Comparison of ENCODE assay signal across 15 cellular contexts in the genomic region with DNA sequence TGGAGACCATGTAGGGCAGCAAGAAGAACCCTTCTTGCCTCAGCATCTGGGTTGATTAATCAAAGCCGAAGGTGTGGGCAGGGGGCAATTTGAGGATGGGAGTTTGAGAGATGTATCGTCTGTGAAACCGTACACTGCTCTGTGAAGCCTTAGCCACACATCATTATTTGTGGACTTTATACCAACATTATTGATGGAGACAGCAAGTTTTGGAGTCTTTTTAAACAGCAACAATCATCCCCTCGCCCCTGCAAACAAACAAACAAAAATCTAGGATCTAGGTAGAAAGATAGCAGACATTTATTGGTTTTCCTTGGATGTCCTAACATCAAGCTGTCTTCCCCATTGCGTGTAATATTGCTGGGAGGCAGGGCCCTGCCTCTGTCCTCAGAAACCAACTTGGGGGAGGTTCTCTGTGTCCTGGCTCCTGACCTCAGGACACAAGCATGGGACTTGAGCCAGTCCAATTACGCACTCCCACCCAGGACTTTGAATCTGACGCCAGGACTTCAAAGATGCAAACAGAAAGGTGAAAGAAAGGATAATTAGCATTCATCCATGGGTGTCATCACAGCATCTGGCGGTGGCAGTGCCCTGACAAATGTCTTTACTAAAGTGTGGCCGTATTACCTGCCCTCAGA.
A peak's percentile ranks its signal among the peaks of the same experiment; 100 is the strongest.
DNase-seq lines count a peak whose midpoint lies in the region; ATAC-seq and TF ChIP-seq lines count a peak whose summit lies in the region.
"Had no signal": no experiment of that assay in that cellular context is flagged by ENCODE, and none has a peak within 500 bp of the region (broad histone marks: within the 10 kb centered on the region; RNA-seq: fewer than 3 reads in every experiment).

No MANE protein-coding gene starts in this region.

- intact Hi-C loops in MCF 10A (cut with micrococcal nuclease): no loop called here
- intact Hi-C loops in naive thymus-derived CD4-positive, alpha-beta T cell (cut with micrococcal nuclease): no loop called here

- no peaks in the 10 kb centered on the region for H3K9me3 Mint-ChIP-seq in MCF 10A (ENCODE audit: unreplicated experiment)
- H3K9me3 Mint-ChIP-seq in naive thymus-derived CD4-positive, alpha-beta T cell: peaks cover 0 to 8% (median 2%) of the 10 kb centered on the region in 11 donors
- H3K9me3 Mint-ChIP-seq in naive thymus-derived CD8-positive, alpha-beta T cell: peaks cover 0 to 16% (median 5%) of the 10 kb centered on the region in 9 donors

- H3K4me1 ChIP-seq in naive thymus-derived CD4-positive, alpha-beta T cell (ENCODE audit: control insufficient read depth in 2 of 2, insufficient read depth in 2 of 2, low read length in 2 of 2): peaks cover 0 to 12% of the 10 kb centered on the region in 2 donors

- H3K27ac ChIP-seq in AG04450 (ENCODE audit: low read depth, low read length): peak overlapping the region; percentile 65
- peak overlapping the region; percentile 29 for H3K27ac ChIP-seq in KOPT-K1 (ENCODE audit: low read depth, low read length, poor library complexity, severe bottlenecking)
- peak overlapping the region; percentile 48 for H3K27ac ChIP-seq in naive thymus-derived CD4-positive, alpha-beta T cell (ENCODE audit: low read depth, low read length)
- H3K27ac ChIP-seq: dorsolateral prefrontal cortex, GM23248 had no signal

- BruUV-seq in MCF 10A (replicated peaks; lab: Mats Ljungman, UMichigan): no TSS peak

- H3K4me1 Mint-ChIP-seq in MCF 10A (ENCODE audit: insufficient read depth, unreplicated experiment): peaks cover 50% of the 10 kb centered on the region
- peaks cover 11 to 29% (median 23%) of the 10 kb centered on the region in 7 donors for H3K4me1 Mint-ChIP-seq in naive thymus-derived CD4-positive, alpha-beta T cell
- peaks cover 10 to 18% (median 13%) of the 10 kb centered on the region in 4 donors for H3K4me1 Mint-ChIP-seq in naive thymus-derived CD8-positive, alpha-beta T cell

- H3K36me3 Mint-ChIP-seq in MCF 10A (ENCODE audit: insufficient read depth, unreplicated experiment): peaks cover 6% of the 10 kb centered on the region
- H3K36me3 Mint-ChIP-seq in naive thymus-derived CD4-positive, alpha-beta T cell: peaks cover 0 to 29% (median 26%) of the 10 kb centered on the region in 5 donors
- H3K36me3 Mint-ChIP-seq in naive thymus-derived CD8-positive, alpha-beta T cell: peaks cover under 1 to 22% (median 1%) of the 10 kb centered on the region in 3 donors

- no peaks in the 10 kb centered on the region for H3K27me3 Mint-ChIP-seq in MCF 10A (ENCODE audit: insufficient read depth, unreplicated experiment)
- H3K27me3 Mint-ChIP-seq in naive thymus-derived CD4-positive, alpha-beta T cell: peaks cover 0 to 2% (median 0%) of the 10 kb centered on the region in 5 donors
- no peaks in the 10 kb centered on the region for H3K27me3 Mint-ChIP-seq in naive thymus-derived CD8-positive, alpha-beta T cell
- H3K27me3 Mint-ChIP-seq: activated CD4-positive, alpha-beta T cell treated with anti-CD3 and anti-CD28 coated beads, Interleukin-2, amount 10 ng/mL, durations not matched to agents 7 days and 5 days; activated naive CD8-positive, alpha-beta T cell treated with anti-CD3 and anti-CD28 coated beads for 36 hours; progenitor cell of endocrine pancreas had no signal

- no peak for ATAC-seq in naive thymus-derived CD4-positive, alpha-beta T cell
- ATAC-seq in naive thymus-derived CD8-positive, alpha-beta T cell: no peak

- POLR2A ChIA-PET in AG04450 (lab: Yijun Ruan, JAX): interaction anchor here (2.2 kb wide), 1 partner anchor 43 kb away, joined by 7 read pairs; no protein-coding TSS in a partner anchor
- POLR2A ChIA-PET in MCF 10A (lab: Yijun Ruan, JAX): interaction anchor here (0.6 to 2.6 kb wide), 15 partner anchors 9 to 465 kb away, joined by 3 to 26 read pairs (median 4); no protein-coding TSS in a partner anchor
- POLR2A ChIA-PET in naive thymus-derived CD4-positive, alpha-beta T cell (lab: Charles Lee): no interaction called here
- POLR2A ChIA-PET in naive thymus-derived CD8-positive, alpha-beta T cell (lab: Charles Lee): no interaction called here

- no peaks in the 10 kb centered on the region for H3K27me3 ChIP-seq in AG04450 (ENCODE audit: control insufficient read depth, insufficient read depth, low read length)
- no peaks in the 10 kb centered on the region for H3K27me3 ChIP-seq in naive thymus-derived CD4-positive, alpha-beta T cell (ENCODE audit: control insufficient read depth in 2 of 2, insufficient read depth in 2 of 2, low read length in 2 of 2)
- H3K27me3 ChIP-seq: dorsolateral prefrontal cortex, stomach had no signal

- TF ChIP-seq CTCF in AG04450 (IDR thresholded peaks at IDR 0.05; ENCODE audit: low read depth, low read length) (no peak), MCF 10A (IDR thresholded peaks at IDR 0.05; ENCODE audit: unreplicated experiment) (no peak)

- no peak overlapping the region for H3K4me3 ChIP-seq in AG04450 (ENCODE audit: low read depth, low read length)
- H3K4me3 ChIP-seq in naive thymus-derived CD4-positive, alpha-beta T cell (ENCODE audit: low read length): no peak overlapping the region
- H3K4me3 ChIP-seq: dorsolateral prefrontal cortex, GM23248, stomach had no signal

- no peak overlapping the region for H3K4me3 Mint-ChIP-seq in MCF 10A (ENCODE audit: unreplicated experiment)
- H3K4me3 Mint-ChIP-seq in naive thymus-derived CD4-positive, alpha-beta T cell: peak overlapping the region in 6 of 10 donors; percentile 10 to 47 (median 32)
- no peak overlapping the region for H3K4me3 Mint-ChIP-seq in naive thymus-derived CD8-positive, alpha-beta T cell
- H3K4me3 Mint-ChIP-seq: activated CD4-positive, alpha-beta T cell treated with anti-CD3 and anti-CD28 coated beads, Interleukin-2, amount 10 ng/mL, durations not matched to agents 7 days and 5 days; activated naive CD8-positive, alpha-beta T cell treated with anti-CD3 and anti-CD28 coated beads for 36 hours had no signal

- H3K9me3 ChIP-seq in AG04450 (ENCODE audit: control insufficient read depth, insufficient read depth, low read length) (no peaks in the 10 kb centered on the region), KOPT-K1 (ENCODE audit: insufficient read depth, low read length, poor library complexity, severe bottlenecking) (no peaks in the 10 kb centered on the region)
- no peaks in the 10 kb centered on the region for H3K9me3 ChIP-seq in naive thymus-derived CD4-positive, alpha-beta T cell (ENCODE audit: control insufficient read depth in 2 of 3, low read length in 3 of 3)

- no peaks in the 10 kb centered on the region for H3K36me3 ChIP-seq in KOPT-K1 (ENCODE audit: insufficient read depth, low read length)
- H3K36me3 ChIP-seq in naive thymus-derived CD4-positive, alpha-beta T cell (ENCODE audit: control insufficient read depth in 2 of 3, insufficient read depth in 3 of 3, low read length in 3 of 3): no peaks in the 10 kb centered on the region
- H3K36me3 ChIP-seq: stomach had no signal

- peak overlapping the region; percentile 44 for H3K27ac Mint-ChIP-seq in MCF 10A (ENCODE audit: low read depth, unreplicated experiment)
- peak overlapping the region in 8 of 9 donors; percentile 14 to 90 (median 66) for H3K27ac Mint-ChIP-seq in naive thymus-derived CD4-positive, alpha-beta T cell
- peak overlapping the region in 2 of 10 donors; percentile 45 to 47 for H3K27ac Mint-ChIP-seq in naive thymus-derived CD8-positive, alpha-beta T cell
- H3K27ac Mint-ChIP-seq: activated CD4-positive, alpha-beta T cell treated with anti-CD3 and anti-CD28 coated beads, Interleukin-2, amount 10 ng/mL, durations not matched to agents 7 days and 5 days; activated naive CD8-positive, alpha-beta T cell treated with anti-CD3 and anti-CD28 coated beads for 36 hours; progenitor cell of endocrine pancreas had no signal

- DNase-seq in AG04450 (ENCODE audit: low read depth, low spot score) (no peak), MCF 10A (ENCODE audit: unreplicated experiment) (peak; percentile 72), DMS114 treated with DMSO at 0.1 percent for 48 hours (lab: John Stamatoyannopoulos, UW; ENCODE audit: unreplicated experiment) (no peak), NCI-H2227 treated with DMSO at 0.1 percent for 48 hours (lab: John Stamatoyannopoulos, UW) (no peak)
- no peak for DNase-seq in naive thymus-derived CD4-positive, alpha-beta T cell
- DNase-seq in activated CD8-positive, alpha-beta memory T cell treated with anti-CD3 and anti-CD28 coated beads for 24 hours: no peak
- no peak for DNase-seq in naive thymus-derived CD8-positive, alpha-beta T cell
- DNase-seq: activated CD4-positive, alpha-beta T cell treated with anti-CD3 and anti-CD28 coated beads, Interleukin-2, amount 10 ng/mL, durations not matched to agents 7 days and 5 days; activated naive CD8-positive, alpha-beta T cell treated with anti-CD3 and anti-CD28 coated beads for 36 hours; GDM1 had no signal

- CTCF ChIA-PET in AG04450 (lab: Charles Lee): interaction anchor here (0.5 to 0.6 kb wide), 2 partner anchors 43 to 176 kb away, joined by 3 to 5 read pairs; no protein-coding TSS in a partner anchor
- CTCF ChIA-PET in MCF 10A (lab: Yijun Ruan, JAX): interaction anchor here (1.1 to 2.6 kb wide), 2 partner anchors 17 to 132 kb away, joined by 3 to 6 read pairs; no protein-coding TSS in a partner anchor
- CTCF ChIA-PET in naive thymus-derived CD4-positive, alpha-beta T cell (lab: Charles Lee): interaction anchor here (0.7 kb wide), 2 partner anchors 43 to 119 kb away, joined by 3 read pairs; no protein-coding TSS in a partner anchor

Comparison
In these comparisons a context has a peak if more than half of its experiments do, and no peak if none do; other contexts are left out.
1. H3K4me3 Mint-ChIP-seq: peak in naive thymus-derived CD4-positive, alpha-beta T cell (6 of 10); none in MCF 10A (single experiment) and naive thymus-derived CD8-positive, alpha-beta T cell (0 of 10).
2. POLR2A ChIA-PET loops: an anchor here in AG04450 (2.2 kb wide) and MCF 10A (0.6 to 2.6 kb wide); none called in naive thymus-derived CD4-positive, alpha-beta T cell and naive thymus-derived CD8-positive, alpha-beta T cell.
3. Peak in every context shown above with its lines, with median percentiles within 50 percentile points of each other: H3K27ac ChIP-seq.